11 cellular contexts compared by ENCODE assay signal in the genomic region with DNA sequence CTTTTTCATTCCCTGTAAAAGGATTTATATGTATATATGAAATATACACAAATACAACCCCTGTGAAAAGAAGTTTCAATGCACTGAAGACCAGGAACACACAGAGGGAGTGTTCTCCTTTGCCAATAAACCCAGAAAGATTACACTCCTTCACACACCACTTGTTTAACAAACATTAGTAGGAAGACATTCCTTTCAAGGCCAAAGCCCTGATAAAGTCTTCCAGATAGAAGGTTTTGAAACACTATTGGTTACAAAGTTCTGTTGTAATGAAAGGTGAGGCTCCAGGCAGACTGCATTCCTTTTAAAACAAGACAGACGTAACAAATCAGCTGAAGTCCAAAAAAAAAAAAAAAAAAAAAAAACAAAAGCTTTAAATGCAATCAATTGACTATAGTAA.
"Had no signal": no experiment of that assay in that cellular context is flagged by ENCODE, and none has a peak within 500 bp of the region (broad histone marks: within the 10 kb centered on the region; RNA-seq: fewer than 3 reads in every experiment).

No MANE protein-coding gene starts in this region.

- H3K4me3 ChIP-seq: gastroesophageal sphincter, SK-N-MC, tibial nerve had no signal

- ATAC-seq: activated CD4-positive, alpha-beta T cell treated with anti-CD3 and anti-CD28 coated beads for 36 hours; gastroesophageal sphincter; T-cell had no signal

- H3K27ac ChIP-seq: gastroesophageal sphincter, SK-N-MC, tibial nerve, WERI-Rb-1 had no signal

- H3K27me3 ChIP-seq: gastroesophageal sphincter, tibial nerve had no signal

- H3K9me3 ChIP-seq: gastroesophageal sphincter, tibial nerve had no signal

- DNase-seq: activated CD4-positive, alpha-beta memory T cell treated with anti-CD3 and anti-CD28 coated beads, Interleukin-2, amount 10 ng/mL, durations not matched to agents 7 days and 5 days; activated CD4-positive, alpha-beta T cell treated with anti-CD3 and anti-CD28 coated beads for 36 hours; activated CD8-positive, alpha-beta memory T cell treated with anti-CD3 and anti-CD28 coated beads, Interleukin-2, amount 50 U/mL, for 4 hours; activated naive CD8-positive, alpha-beta T cell treated with anti-CD3 and anti-CD28 coated beads, Interleukin-2, amount 10 ng/mL, durations not matched to agents 7 days and 5 days; aorta; T-cell; T1000; WERI-Rb-1 had no signal

- H3K4me1 ChIP-seq: gastroesophageal sphincter, tibial nerve had no signal
